In genomic region chr2:111431262-111431661, GRCh38 we compare ENCODE assay signal across 7 cellular contexts.
DNase-seq lines count a peak whose midpoint lies in the region; ATAC-seq and TF ChIP-seq lines count a peak whose summit lies in the region.
"Not testable (repeated sequence)": the region's sequence is repeated elsewhere in the genome, so short reads cannot be mapped to it uniquely, and the experiment has no call there.

No MANE protein-coding gene starts in this region.

- not testable (repeated sequence) for TF ChIP-seq EP300 in gastroesophageal sphincter (IDR thresholded peaks at IDR 0.05)

- H2BK15ac ChIP-seq in IMR-90 (ENCODE audit: low read depth, low read length): not testable (repeated sequence)

- H3K27me3 ChIP-seq in IMR-90 (ENCODE audit: control insufficient read depth, insufficient read depth, low read length); gastroesophageal sphincter; lung (ENCODE audit: control insufficient read depth, insufficient read depth): not testable (repeated sequence)

- not testable (repeated sequence) for H2BK120ac ChIP-seq in IMR-90 (ENCODE audit: low read depth, low read length)

- ATAC-seq in GM18867 (IDR thresholded peaks at IDR 0.05; ENCODE audit: unreplicated experiment) (peak; percentile 53), GM21381 (IDR thresholded peaks at IDR 0.05; ENCODE audit: unreplicated experiment) (peak; percentile 49), HG02623 (IDR thresholded peaks at IDR 0.05; ENCODE audit: unreplicated experiment) (peak; percentile 56), HG03103 (IDR thresholded peaks at IDR 0.05; ENCODE audit: low read depth, unreplicated experiment) (peak; percentile 48), IMR-90 (ENCODE audit: low read depth) (0 out of 2 replicates have a peak, but pooled peaks have one; percentile 4), gastroesophageal sphincter (peak; percentile 49), lung (ENCODE audit: insufficient read depth, low FRiP score) (peak; percentile 50)

- dilution Hi-C loops in IMR-90 (cut with HindIII; ENCODE audit: low sequenced_read_pairs, unreplicated experiment): not testable (repeated sequence)

- H2BK5ac ChIP-seq in IMR-90 (ENCODE audit: low read depth, low read length, poor library complexity, severe bottlenecking): not testable (repeated sequence)

- not testable (repeated sequence) for H2AFZ ChIP-seq in IMR-90 (replicated peaks; ENCODE audit: low read length, poor library complexity)

- not testable (repeated sequence) for H3K79me1 ChIP-seq in IMR-90 (ENCODE audit: low read depth in 1 of 2, low read length in 2 of 2)

- not testable (repeated sequence) for H3K23ac ChIP-seq in IMR-90 (ENCODE audit: low read depth, low read length)

- H3K4me1 ChIP-seq in IMR-90 (ENCODE audit: control insufficient read depth, insufficient read depth, low read length); gastroesophageal sphincter; lung (ENCODE audit: control insufficient read depth in 2 of 2, insufficient read depth in 2 of 2, low read length in 2 of 2): not testable (repeated sequence)

- CTCF ChIA-PET in IMR-90 (lab: Yijun Ruan, JAX): not testable (repeated sequence)

- H4K5ac ChIP-seq in IMR-90 (ENCODE audit: low read depth, low read length): not testable (repeated sequence)

- TF ChIP-seq POLR2A in IMR-90 (IDR thresholded peaks at IDR 0.05; ENCODE audit: low read depth, low read length); gastroesophageal sphincter (IDR thresholded peaks at IDR 0.05): not testable (repeated sequence)

- not testable (repeated sequence) for H3K4me2 ChIP-seq in IMR-90 (ENCODE audit: low read depth, low read length)

- not testable (repeated sequence) for TF ChIP-seq CTCF in IMR-90 (conservative IDR thresholded peaks at IDR 0.05; ENCODE audit: low read depth, low read length); gastroesophageal sphincter (IDR thresholded peaks at IDR 0.05); lung (IDR thresholded peaks at IDR 0.05; ENCODE audit: control extremely low read depth, extremely low read depth)

- H3K56ac ChIP-seq in IMR-90 (ENCODE audit: extremely low read depth, insufficient read depth, low read length): not testable (repeated sequence)

- in situ Hi-C loops in IMR-90 (cut with MboI; ENCODE audit: low sequenced_read_pairs): not testable (repeated sequence)

- H2AK9ac ChIP-seq in IMR-90 (replicated peaks; ENCODE audit: low read depth, low read length, poor library complexity): not testable (repeated sequence)

- H2AK5ac ChIP-seq in IMR-90 (ENCODE audit: low read depth, low read length): not testable (repeated sequence)

- not testable (repeated sequence) for H3K18ac ChIP-seq in IMR-90 (ENCODE audit: low read depth, low read length)

- not testable (repeated sequence) for H3K9me1 ChIP-seq in IMR-90 (ENCODE audit: insufficient read depth, low read length)

- H3K36me3 ChIP-seq in IMR-90 (ENCODE audit: control insufficient read depth, insufficient read depth, low read length); gastroesophageal sphincter; lung (ENCODE audit: control insufficient read depth in 2 of 2, insufficient read depth in 2 of 2, low read length in 2 of 2): not testable (repeated sequence)

- not testable (repeated sequence) for H3K4ac ChIP-seq in IMR-90 (ENCODE audit: low read depth, low read length)

- WGBS in IMR-90 (ENCODE audit: extremely low coverage in 2 of 2, insufficient read length in 1 of 2), 2 experiments: no CpG with 5 or more reads among the region's 5 CpGs
- WGBS in gastroesophageal sphincter (ENCODE audit: low coverage in 1 of 2), 2 donors: 60% methylated on average over 2 of the region's 5 CpGs; no CpG with 5 or more reads in 1 of the 2 donors
- WGBS in lung, 2 donors: 36 to 66% methylated on average over 2 of the region's 5 CpGs

- H3K9me3 ChIP-seq in IMR-90 (ENCODE audit: control insufficient read depth, insufficient read depth, low read length); gastroesophageal sphincter; lung (ENCODE audit: control insufficient read depth in 2 of 2, insufficient read depth in 1 of 2, low read length in 1 of 2): not testable (repeated sequence)

- not testable (repeated sequence) for DNase-seq in IMR-90; lung (ENCODE audit: low spot score)

- BruUV-seq in IMR-90 (replicated peaks; lab: Mats Ljungman, UMichigan): not testable (repeated sequence)

- not testable (repeated sequence) for H3K14ac ChIP-seq in IMR-90 (replicated peaks; ENCODE audit: low read depth, low read length)

- TF ChIP-seq RAD21 in IMR-90 (IDR thresholded peaks at IDR 0.05; ENCODE audit: low read length): not testable (repeated sequence)

- H2BK20ac ChIP-seq in IMR-90 (ENCODE audit: low read depth, low read length): not testable (repeated sequence)

- POLR2A ChIA-PET in IMR-90 (lab: Charles Lee; ENCODE audit: unreplicated experiment): not testable (repeated sequence)

- H4K91ac ChIP-seq in IMR-90 (ENCODE audit: insufficient read depth, low read depth, low read length): not testable (repeated sequence)

- H4K20me1 ChIP-seq in IMR-90 (ENCODE audit: insufficient read depth, low read length): peaks cover 59% of the 10 kb centered on the region

- H3K9ac ChIP-seq in IMR-90 (ENCODE audit: low read depth, low read length): not testable (repeated sequence)

- H3K4me3 ChIP-seq in IMR-90 (ENCODE audit: insufficient read depth, low read depth, low read length); gastroesophageal sphincter; lung: not testable (repeated sequence)

- H3K27ac ChIP-seq in IMR-90 (ENCODE audit: insufficient read depth, low read length); gastroesophageal sphincter; lung (ENCODE audit: low read depth in 1 of 2, low read length in 1 of 2): not testable (repeated sequence)

- intact Hi-C loops in IMR-90 (cut with micrococcal nuclease): not testable (repeated sequence)

- H4K8ac ChIP-seq in IMR-90 (ENCODE audit: low read depth in 2 of 2, low read length in 2 of 2): not testable (repeated sequence)

Comparison
In these comparisons a context has a peak if more than half of its experiments do, and no peak if none do; other contexts are left out.
1. ATAC-seq: peak in every context shown above with its lines; median percentile 56 in HG02623; 53 in GM18867; 50 in lung; 49 in GM21381; 49 in gastroesophageal sphincter; 48 in HG03103; 4 in IMR-90.